15 cellular contexts compared by ENCODE assay signal in genomic region chr1:222588135-222588534, GRCh38. TPM values are rescaled to one million over a fixed set of nuclear protein-coding genes. Genes with fewer than 3 reads are reported as not detected.
A peak's percentile ranks its signal among the peaks of the same experiment; 100 is the strongest.
DNase-seq lines count a peak whose midpoint lies in the region; ATAC-seq and TF ChIP-seq lines count a peak whose summit lies in the region.
"Had no signal": no experiment of that assay in that cellular context is flagged by ENCODE, and none has a peak within 500 bp of the region (broad histone marks: within the 10 kb centered on the region; RNA-seq: fewer than 3 reads in every experiment).

No MANE protein-coding gene starts in this region.

- no peak for TF ChIP-seq CTCF in SU-DHL-6 (IDR thresholded peaks at IDR 0.05; ENCODE audit: insufficient read depth, low read length, poor library complexity, severe bottlenecking)
- no peak for TF ChIP-seq CTCF in spleen (IDR thresholded peaks at IDR 0.05 in 8 of 11, conservative IDR thresholded peaks at IDR 0.05 in 3 of 11)

- H3K36me3 Mint-ChIP-seq in stimulated activated naive CD8-positive, alpha-beta T cell treated with anti-CD3 and anti-CD28 coated beads, Interleukin-15, Interleukin-2, amounts not matched to agents 100 ng/mL and 50 ng/mL, for 24 hours (ENCODE audit: low read depth): peaks cover 54% of the 10 kb centered on the region

- DNase-seq in stimulated activated naive CD8-positive, alpha-beta T cell treated with anti-CD3 and anti-CD28 coated beads, Interleukin-15, Interleukin-2, amounts not matched to agents 100 U/mL and 50 U/mL, for 24 hours: no peak
- DNase-seq in hypothalamus (lab: John Stamatoyannopoulos, UW): no peak
- DNase-seq in neuronal stem cell (ENCODE audit: low spot score): no peak
- DNase-seq in ecto neural progenitor cell (ENCODE audit: low spot score): no peak
- DNase-seq in spleen: no peak
- DNase-seq: activated naive CD4-positive, alpha-beta T cell treated with anti-CD3 and anti-CD28 coated beads, Interleukin-2, amount 10 ng/mL, durations not matched to agents 7 days and 5 days; colonic mucosa; NCI-H446 treated with DMSO at 0.1 percent for 48 hours; nucleus accumbens; SHP77; stimulated activated naive CD4-positive, alpha-beta T cell had no signal

- H3K4me2 ChIP-seq in SU-DHL-6 (ENCODE audit: low read depth, low read length, poor library complexity, severe bottlenecking) (peak overlapping the region; percentile 97), neuronal stem cell (ENCODE audit: insufficient read depth, low read length, poor library complexity, severe bottlenecking) (no peak overlapping the region)

- H2AK5ac ChIP-seq in neuronal stem cell (ENCODE audit: low read depth, low read length): no peak overlapping the region

- H4K91ac ChIP-seq in neuronal stem cell (ENCODE audit: low read depth, low read length, poor library complexity): no peak overlapping the region

- ATAC-seq in stimulated activated naive CD8-positive, alpha-beta T cell treated with anti-CD3 and anti-CD28 coated beads, Interleukin-15, Interleukin-2, amounts not matched to agents 100 U/mL and 50 U/mL, for 24 hours: no peak

- H3K9me3 Mint-ChIP-seq in stimulated activated naive CD8-positive, alpha-beta T cell treated with anti-CD3 and anti-CD28 coated beads, Interleukin-15, Interleukin-2, amounts not matched to agents 100 ng/mL and 50 ng/mL, for 24 hours: no peaks in the 10 kb centered on the region

- H2BK15ac ChIP-seq in neuronal stem cell (ENCODE audit: low read length): no peak overlapping the region

- no peak for TF ChIP-seq POLR2A in spleen (IDR thresholded peaks at IDR 0.05)

- H3K79me1 ChIP-seq in neuronal stem cell (ENCODE audit: low read depth, low read length): peaks cover 2% of the 10 kb centered on the region

- H4K20me1 ChIP-seq in SU-DHL-6 (ENCODE audit: low read depth, low read length): no peaks in the 10 kb centered on the region

- no peaks in the 10 kb centered on the region for H3K27me3 ChIP-seq in SU-DHL-6 (ENCODE audit: low read length)
- H3K27me3 ChIP-seq in iPS-18a (ENCODE audit: control insufficient read depth, insufficient read depth, low read length): peaks cover 5% of the 10 kb centered on the region
- H3K27me3 ChIP-seq in neuronal stem cell (ENCODE audit: control insufficient read depth in 3 of 3, insufficient read depth in 3 of 3, low read depth in 1 of 3, low read length in 3 of 3): no peaks in the 10 kb centered on the region
- H3K27me3 ChIP-seq in spleen (replicated peaks in 1 of 7): no peaks in the 10 kb centered on the region
- H3K27me3 ChIP-seq: colonic mucosa had no signal

- H3K4me3 ChIP-seq in SU-DHL-6 (ENCODE audit: insufficient read depth, low read length, poor library complexity, severe bottlenecking) (no peak overlapping the region), iPS-18a (ENCODE audit: low read length) (peak overlapping the region; percentile 91), neuronal stem cell (ENCODE audit: low read length in 2 of 2) (peak overlapping the region in 1 of 2 donors; percentile 75), spleen (no peak overlapping the region)

- H3K4me1 Mint-ChIP-seq in stimulated activated naive CD8-positive, alpha-beta T cell treated with anti-CD3 and anti-CD28 coated beads, Interleukin-15, Interleukin-2, amounts not matched to agents 100 ng/mL and 50 ng/mL, for 24 hours (ENCODE audit: low read depth): peaks cover 58% of the 10 kb centered on the region

- H3K9ac ChIP-seq in SU-DHL-6 (ENCODE audit: low read length) (no peak overlapping the region; the same call in 1 of the 2 replicates), iPS-18a (ENCODE audit: low read length) (no peak overlapping the region), neuronal stem cell (ENCODE audit: low read depth, low read length, poor library complexity) (no peak overlapping the region)

- peaks cover 42% of the 10 kb centered on the region for H3K79me2 ChIP-seq in SU-DHL-6 (ENCODE audit: insufficient read depth, low read length)

- H3F3A ChIP-seq in SU-DHL-6 (ENCODE audit: insufficient read depth): no peaks in the 10 kb centered on the region

- H3K4me3 Mint-ChIP-seq in stimulated activated naive CD8-positive, alpha-beta T cell treated with anti-CD3 and anti-CD28 coated beads, Interleukin-15, Interleukin-2, amounts not matched to agents 100 ng/mL and 50 ng/mL, for 24 hours: peak overlapping the region; percentile 97

- H2BK120ac ChIP-seq in neuronal stem cell (ENCODE audit: low read depth, low read length): no peak overlapping the region

- H3K27ac ChIP-seq in SU-DHL-6 (ENCODE audit: low read depth, low read length): no peak overlapping the region
- no peak overlapping the region for H3K27ac ChIP-seq in iPS-18a (ENCODE audit: low read length)
- no peak overlapping the region for H3K27ac ChIP-seq in neuronal stem cell (replicated peaks; ENCODE audit: low read length)
- no peak overlapping the region for H3K27ac ChIP-seq in spleen
- H3K27ac ChIP-seq: colonic mucosa had no signal

- H3K27ac Mint-ChIP-seq in stimulated activated naive CD8-positive, alpha-beta T cell treated with anti-CD3 and anti-CD28 coated beads, Interleukin-15, Interleukin-2, amounts not matched to agents 100 ng/mL and 50 ng/mL, for 24 hours: peak overlapping the region; percentile 59
- H3K27ac Mint-ChIP-seq: activated naive CD4-positive, alpha-beta T cell treated with anti-CD3 and anti-CD28 coated beads, Interleukin-2, amount 10 ng/mL, durations not matched to agents 7 days and 5 days had no signal

- peaks cover 3% of the 10 kb centered on the region for H3K4me1 ChIP-seq in iPS-18a (ENCODE audit: control insufficient read depth, low read depth, low read length)
- H3K4me1 ChIP-seq in neuronal stem cell (ENCODE audit: control insufficient read depth in 2 of 2, insufficient read depth in 1 of 2, low read depth in 1 of 2, low read length in 2 of 2): peaks cover 0 to 3% of the 10 kb centered on the region in 2 donors
- peaks cover 17 to 75% (median 62%) of the 10 kb centered on the region in 6 donors for H3K4me1 ChIP-seq in spleen

- no peak overlapping the region for H2BK12ac ChIP-seq in neuronal stem cell (ENCODE audit: low read length)

- H3K27me3 Mint-ChIP-seq in stimulated activated naive CD8-positive, alpha-beta T cell treated with anti-CD3 and anti-CD28 coated beads, Interleukin-15, Interleukin-2, amounts not matched to agents 100 ng/mL and 50 ng/mL, for 24 hours: no peaks in the 10 kb centered on the region
- H3K27me3 Mint-ChIP-seq: activated naive CD4-positive, alpha-beta T cell treated with anti-CD3 and anti-CD28 coated beads, Interleukin-2, amount 10 ng/mL, durations not matched to agents 7 days and 5 days had no signal

- no peaks in the 10 kb centered on the region for H3K9me2 ChIP-seq in SU-DHL-6 (replicated peaks; ENCODE audit: insufficient read depth, low read length)

- no peak overlapping the region for H4K8ac ChIP-seq in neuronal stem cell (ENCODE audit: low read depth, low read length)

- no peak overlapping the region for H3K23ac ChIP-seq in neuronal stem cell (ENCODE audit: low read depth, low read length, poor library complexity)

- no peak overlapping the region for H3K14ac ChIP-seq in neuronal stem cell (ENCODE audit: low read length)

- H3K36me3 ChIP-seq in SU-DHL-6 (ENCODE audit: low read length) (peaks cover 21% of the 10 kb centered on the region; the same call in 1 of the 2 replicates), iPS-18a (ENCODE audit: control insufficient read depth, low read depth, low read length) (peaks cover 23% of the 10 kb centered on the region), neuronal stem cell (replicated peaks in 1 of 2; ENCODE audit: control insufficient read depth in 2 of 2, insufficient read depth in 2 of 2, low read length in 2 of 2) (peaks cover 3 to 51% of the 10 kb centered on the region in 2 donors), spleen (peaks cover 0 to 33% (median 6%) of the 10 kb centered on the region in 6 donors)
- H3K36me3 ChIP-seq: colonic mucosa had no signal

- H2BK5ac ChIP-seq in neuronal stem cell (ENCODE audit: low read length): no peak overlapping the region

- H2AFZ ChIP-seq in SU-DHL-6 (ENCODE audit: low read depth, low read length, severe bottlenecking) (no peak overlapping the region), neuronal stem cell (ENCODE audit: low read length) (no peak overlapping the region)

- intact Hi-C loops in spleen (cut with DNase I; ENCODE audit: low total_unique reads): loop anchor here (10.0 kb wide), 1 partner anchor 47 kb away; no protein-coding TSS in a partner anchor

- H3K4ac ChIP-seq in neuronal stem cell (ENCODE audit: low read length): no peak overlapping the region

- H3K18ac ChIP-seq in neuronal stem cell (ENCODE audit: low read length): no peak overlapping the region

- H3K9me3 ChIP-seq in SU-DHL-6 (ENCODE audit: insufficient read depth, low read length): no peaks in the 10 kb centered on the region
- H3K9me3 ChIP-seq in iPS-18a (ENCODE audit: control insufficient read depth, low read depth, low read length): no peaks in the 10 kb centered on the region
- no peaks in the 10 kb centered on the region for H3K9me3 ChIP-seq in neuronal stem cell (replicated peaks in 1 of 2; ENCODE audit: control insufficient read depth in 2 of 2, insufficient read depth in 1 of 2, low read depth in 1 of 2, low read length in 2 of 2)
- H3K9me3 ChIP-seq in spleen: no peaks in the 10 kb centered on the region
- H3K9me3 ChIP-seq: colonic mucosa had no signal

- no CpG with 5 or more reads among the region's 1 CpG for WGBS in neuronal stem cell (ENCODE audit: extremely low coverage in 2 of 2, insufficient read length in 2 of 2, insufficient replicate concordance in 1 of 2), 2 donors
- 66 to 73% (median 69%) methylated on average over 1 of the region's 1 CpG for WGBS in spleen, 5 donors

RNA-seq across cellular contexts. Expression of gene TAF1A, which starts 1.6 kb away (rescaled TPM):
- 17.2 TPM for polyA plus RNA-seq in neuronal stem cell (2013, experiment 1 of 2)
- polyA plus RNA-seq in neuronal stem cell (2013, experiment 2 of 2): 17.1 TPM
- 10 to 100 TPM in 6 of 7 donors, 1 to 10 TPM in 1; 7.9 to 14.9 (median 11.8) TPM for total RNA-seq in spleen
- 1 to 10 TPM; 4.0 to 5.2 (median 4.9) TPM for polyA plus RNA-seq in spleen

RNA-seq across cellular contexts. Expression of gene MIA3, which starts 29.8 kb away (rescaled TPM):
- polyA plus RNA-seq in neuronal stem cell (2013, experiment 1 of 2): 33.3 TPM
- 30.7 TPM for polyA plus RNA-seq in neuronal stem cell (2013, experiment 2 of 2)
- 10 to 100 TPM; 41.6 to 68.8 (median 56.5) TPM for total RNA-seq in spleen
- 10 to 100 TPM; 25.4 to 31.8 (median 26.0) TPM for polyA plus RNA-seq in spleen

RNA-seq across cellular contexts. Expression of gene HHIPL2, which starts 40.2 kb away (rescaled TPM):
- polyA plus RNA-seq in neuronal stem cell (2013, experiment 1 of 2): 0.08 TPM
- polyA plus RNA-seq in neuronal stem cell (2013, experiment 2 of 2): not detected
- total RNA-seq in spleen: 1 to 10 TPM in 1 of 7 donors, under 1 TPM in 2, not detected in 4; 0.13 to 1.1 (median 0.54) TPM
- polyA plus RNA-seq in spleen: under 1 TPM; 0.10 to 0.93 (median 0.18) TPM
- total RNA-seq: fibroblast of villous mesenchyme had no signal
